In the genomic region with DNA sequence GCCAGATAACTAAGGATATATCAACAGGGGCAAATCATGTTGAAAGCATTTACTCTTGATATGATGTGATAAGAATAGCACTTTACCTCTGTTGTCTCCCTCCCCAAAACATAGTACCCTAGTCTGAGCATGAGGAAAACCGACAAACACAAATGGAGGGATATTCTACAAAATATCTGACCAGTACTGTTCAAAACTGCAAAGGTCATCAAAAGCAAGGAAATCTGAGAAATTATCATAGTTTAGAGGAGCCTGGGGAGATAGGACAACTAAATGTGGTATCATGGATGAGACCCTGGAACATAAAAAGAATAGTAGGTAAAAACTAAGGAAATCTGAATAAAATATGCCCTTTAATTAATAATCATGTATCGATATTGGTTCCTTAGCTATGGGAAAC, we compare ENCODE assay signal across 8 cellular contexts.
"Had no signal": no experiment of that assay in that cellular context is flagged by ENCODE, and none has a peak within 500 bp of the region (broad histone marks: within the 10 kb centered on the region; RNA-seq: fewer than 3 reads in every experiment).

No MANE protein-coding gene starts in this region.

- H3K4me3 ChIP-seq: GM12878 had no signal

- FAIRE-seq: G401.6, GM12878, GM12891, GM12892, GM18507, GM19239 had no signal

- DNase-seq: GDM1, GF-D8 had no signal

- ATAC-seq: GM12878 had no signal
